16 cellular contexts compared by ENCODE assay signal in genomic region chr21:41217656-41218380, GRCh38. TPM values are rescaled to one million over a fixed set of nuclear protein-coding genes. Genes with fewer than 3 reads are reported as not detected.
DNase-seq lines count a peak whose midpoint lies in the region; ATAC-seq, FAIRE-seq and TF ChIP-seq lines count a peak whose summit lies in the region.
"Had no signal": no experiment of that assay in that cellular context is flagged by ENCODE, and none has a peak within 500 bp of the region (broad histone marks: within the 10 kb centered on the region; RNA-seq: fewer than 3 reads in every experiment).

No MANE protein-coding gene starts in this region.

- no peaks in the 10 kb centered on the region for H3K4me1 Mint-ChIP-seq in activated naive CD4-positive, alpha-beta T cell treated with anti-CD3 and anti-CD28 coated beads, Interleukin-2, amount 50 U/mL, for 24 hours

- TF ChIP-seq CTCF in fibroblast of mammary gland (conservative IDR thresholded peaks at IDR 0.05; ENCODE audit: control insufficient read depth, insufficient read depth, low read depth, low read length) (no peak), mucosa of descending colon (IDR thresholded peaks at IDR 0.05) (no peak)

- H3K4me1 ChIP-seq in mucosa of descending colon (ENCODE audit: low read depth) (peaks cover 15% of the 10 kb centered on the region), aorta (ENCODE audit: control insufficient read depth in 1 of 2, insufficient read depth in 2 of 2, low read length in 2 of 2) (no peaks in the 10 kb centered on the region)
- H3K4me1 ChIP-seq: HAP-1 had no signal

- peaks cover 22% of the 10 kb centered on the region for H3K27me3 Mint-ChIP-seq in activated naive CD4-positive, alpha-beta T cell treated with anti-CD3 and anti-CD28 coated beads, Interleukin-2, amount 50 U/mL, for 24 hours

- FAIRE-seq in HTR-8/SVneo (lab: Jason Lieb, UNC) = no peak
- FAIRE-seq: frontal cortex had no signal

- no peaks in the 10 kb centered on the region for H3K9me3 ChIP-seq in mucosa of descending colon
- no peaks in the 10 kb centered on the region for H3K9me3 ChIP-seq in aorta (ENCODE audit: control insufficient read depth, low read length)
- H3K9me3 ChIP-seq: HAP-1 had no signal

- 23 to 37% methylated on average over 12 of the region's 12 CpGs for WGBS in aorta, 2 donors

- no peak for ATAC-seq in activated naive CD4-positive, alpha-beta T cell treated with anti-CD3 and anti-CD28 coated beads, Interleukin-2, amount 50 U/mL, for 72 hours
- ATAC-seq in mucosa of descending colon (peak; percentile 96), aorta (ENCODE audit: low FRiP score) (peak; percentile 79), HG03354 (IDR thresholded peaks at IDR 0.05; ENCODE audit: poor library complexity, severe bottlenecking, unreplicated experiment) (no peak), HG02678 (IDR thresholded peaks at IDR 0.05; ENCODE audit: unreplicated experiment) (no peak)

- no peak for DNase-seq in activated naive CD4-positive, alpha-beta T cell treated with anti-CD3 and anti-CD28 coated beads, Interleukin-2, amount 50 U/mL, for 72 hours (ENCODE audit: low spot score in 2 of 2)
- DNase-seq in fibroblast of mammary gland (ENCODE audit: low read depth) (peak; percentile 79), mucosa of descending colon (peak; percentile 78 to 85 (median 79)), aorta (peak; percentile 83 to 92), HTR-8/SVneo (ENCODE audit: insufficient read length, low spot score) (no peak)
- DNase-seq: activated CD4-positive, CD25-positive, alpha-beta regulatory T cell treated with anti-CD3 and anti-CD28 coated beads, Interleukin-2, amount 50 U/mL, for 72 hours; NCI-H1694; NK-92 treated with Interleukin-12 subunit alpha and Interleukin-12 subunit beta, amount 100 ng/mL, for 24 hours had no signal

- H3K36me3 Mint-ChIP-seq in activated naive CD4-positive, alpha-beta T cell treated with anti-CD3 and anti-CD28 coated beads, Interleukin-2, amount 50 U/mL, for 24 hours = no peaks in the 10 kb centered on the region
- no peaks in the 10 kb centered on the region for H3K36me3 Mint-ChIP-seq in activated naive CD4-positive, alpha-beta T cell treated with anti-CD3 and anti-CD28 coated beads, Interleukin-2, amount 50 U/mL, for 72 hours

- H3K36me3 ChIP-seq in mucosa of descending colon (ENCODE audit: low read depth) = no peaks in the 10 kb centered on the region
- H3K36me3 ChIP-seq in aorta (ENCODE audit: control insufficient read depth in 1 of 2, insufficient read depth in 2 of 2, low read length in 1 of 2) = no peaks in the 10 kb centered on the region
- H3K36me3 ChIP-seq: cardiac muscle cell, HAP-1 had no signal

- intact Hi-C loops in mucosa of descending colon (cut with DNase I, micrococcal nuclease) = no loop called here
- intact Hi-C loops in aorta (cut with DNase I) = no loop called here

- H3K4me3 Mint-ChIP-seq in activated naive CD4-positive, alpha-beta T cell treated with anti-CD3 and anti-CD28 coated beads, Interleukin-2, amount 50 U/mL, for 24 hours = no peak overlapping the region
- H3K4me3 Mint-ChIP-seq: activated T-helper 1 cell treated with anti-CD3 and anti-CD28 coated beads, Interleukin-12 subunit alpha, Interleukin-12 subunit beta, Interleukin-2, Interleukin-4 antibody, amounts not matched to agents 30 ng/mL and 10 ng/mL and 1 ng/mL, durations not matched to agents 14 hours and 24 hours and 36 hours had no signal

- H3K4me3 ChIP-seq in fibroblast of mammary gland (ENCODE audit: control insufficient read depth, low read depth, low read length) (no peak overlapping the region), mucosa of descending colon (no peak overlapping the region), aorta (ENCODE audit: low read length in 2 of 2) (no peak overlapping the region)
- H3K4me3 ChIP-seq: cardiac muscle cell, HAP-1 had no signal

- H3K27me3 ChIP-seq in aorta (ENCODE audit: control insufficient read depth in 1 of 2, insufficient read depth in 2 of 2, low read length in 1 of 2) = no peaks in the 10 kb centered on the region
- H3K27me3 ChIP-seq: cardiac muscle cell had no signal

- H3K27ac ChIP-seq in aorta (ENCODE audit: low read depth in 1 of 2, low read length in 2 of 2) = peak overlapping the region in 1 of 2 donors; percentile 56
- H3K27ac ChIP-seq: 22Rv1, cardiac muscle cell had no signal

- peak overlapping the region; percentile 1 for H3K27ac Mint-ChIP-seq in activated naive CD4-positive, alpha-beta T cell treated with anti-CD3 and anti-CD28 coated beads, Interleukin-2, amount 50 U/mL, for 24 hours
- H3K27ac Mint-ChIP-seq in activated naive CD4-positive, alpha-beta T cell treated with anti-CD3 and anti-CD28 coated beads, Interleukin-2, amount 50 U/mL, for 72 hours = no peak overlapping the region
- H3K27ac Mint-ChIP-seq: activated T-helper 1 cell treated with anti-CD3 and anti-CD28 coated beads, Interleukin-12 subunit alpha, Interleukin-12 subunit beta, Interleukin-2, Interleukin-4 antibody, amounts not matched to agents 30 ng/mL and 10 ng/mL and 1 ng/mL, durations not matched to agents 14 hours and 24 hours and 36 hours had no signal

- H3K9me3 Mint-ChIP-seq in activated naive CD4-positive, alpha-beta T cell treated with anti-CD3 and anti-CD28 coated beads, Interleukin-2, amount 50 U/mL, for 24 hours = no peaks in the 10 kb centered on the region
- no peaks in the 10 kb centered on the region for H3K9me3 Mint-ChIP-seq in activated naive CD4-positive, alpha-beta T cell treated with anti-CD3 and anti-CD28 coated beads, Interleukin-2, amount 50 U/mL, for 72 hours
- H3K9me3 Mint-ChIP-seq: activated T-helper 1 cell treated with anti-CD3 and anti-CD28 coated beads, Interleukin-12 subunit alpha, Interleukin-12 subunit beta, Interleukin-2, Interleukin-4 antibody, amounts not matched to agents 30 ng/mL and 10 ng/mL and 1 ng/mL, durations not matched to agents 14 hours and 24 hours and 36 hours had no signal

RNA-seq across cellular contexts. Expression of gene BACE2, which starts 49.9 kb away (rescaled TPM):
- total RNA-seq in activated naive CD4-positive, alpha-beta T cell treated with anti-CD3 and anti-CD28 coated beads, Interleukin-2, amount 50 U/mL, for 72 hours = 1 to 10 TPM in 1 of 2 donors, not detected in 1; 1.3 TPM
- 100 to 1,000 TPM in 1 of 3 donors, 10 to 100 TPM in 2; 37.2 to 115 (median 51.2) TPM for total RNA-seq in mucosa of descending colon
- total RNA-seq in aorta = 100 to 1,000 TPM in 1 of 2 donors, 10 to 100 TPM in 1; 80.4 to 151 TPM
- polyA plus RNA-seq in aorta = 10 to 100 TPM; 26.2 to 53.3 TPM

Comparison
In these comparisons a context has a peak if more than half of its experiments do, and no peak if none do; other contexts are left out.
1. ATAC-seq: peak in mucosa of descending colon (single experiment) and aorta (single experiment); none in activated naive CD4-positive, alpha-beta T cell treated with anti-CD3 and anti-CD28 coated beads, Interleukin-2, amount 50 U/mL, for 72 hours (0 of 2), HG03354 (single experiment) and HG02678 (single experiment).
2. DNase-seq: peak in fibroblast of mammary gland (single experiment), mucosa of descending colon (3 of 3) and aorta (2 of 2); none in activated naive CD4-positive, alpha-beta T cell treated with anti-CD3 and anti-CD28 coated beads, Interleukin-2, amount 50 U/mL, for 72 hours (0 of 2) and HTR-8/SVneo (single experiment).
3. RNA of gene BACE2, which starts 49.9 kb away (total RNA-seq): 80.4 to 151 TPM in aorta and 37.2 to 115 TPM in mucosa of descending colon; 1.3 TPM in activated naive CD4-positive, alpha-beta T cell treated with anti-CD3 and anti-CD28 coated beads, Interleukin-2, amount 50 U/mL, for 72 hours; every median in the first group is over 10 times any median in the second.